ENCODE assay signal across 1 cellular context in genomic region chr20:10686356-10687169, GRCh38.
TF ChIP-seq lines count a peak whose summit lies in the region.

No MANE protein-coding gene starts in this region.

TF ChIP-seq in K562, 482 proteins besides CTCF, POLR2A, EP300 and RAD21:
- TF ChIP-seq ARNT (IDR thresholded peaks at IDR 0.05) (no peak), YBX1 (IDR thresholded peaks at IDR 0.05) (no peak), TFE3 (CRISPR knock-in tag; IDR thresholded peaks at IDR 0.05) (peak; percentile 5; the same call in 1 of the 2 replicates), ZNF584 (CRISPR knock-in tag; IDR thresholded peaks at IDR 0.05; ENCODE audit: low read depth) (no peak), TGIF2 (CRISPR knock-in tag; IDR thresholded peaks at IDR 0.05) (no peak), TCF3 (CRISPR knock-in tag; IDR thresholded peaks at IDR 0.05) (no peak), PTRF (tag; IDR thresholded peaks at IDR 0.05) (no peak)
